ENCODE assay signal across 12 cellular contexts in the genomic region with DNA sequence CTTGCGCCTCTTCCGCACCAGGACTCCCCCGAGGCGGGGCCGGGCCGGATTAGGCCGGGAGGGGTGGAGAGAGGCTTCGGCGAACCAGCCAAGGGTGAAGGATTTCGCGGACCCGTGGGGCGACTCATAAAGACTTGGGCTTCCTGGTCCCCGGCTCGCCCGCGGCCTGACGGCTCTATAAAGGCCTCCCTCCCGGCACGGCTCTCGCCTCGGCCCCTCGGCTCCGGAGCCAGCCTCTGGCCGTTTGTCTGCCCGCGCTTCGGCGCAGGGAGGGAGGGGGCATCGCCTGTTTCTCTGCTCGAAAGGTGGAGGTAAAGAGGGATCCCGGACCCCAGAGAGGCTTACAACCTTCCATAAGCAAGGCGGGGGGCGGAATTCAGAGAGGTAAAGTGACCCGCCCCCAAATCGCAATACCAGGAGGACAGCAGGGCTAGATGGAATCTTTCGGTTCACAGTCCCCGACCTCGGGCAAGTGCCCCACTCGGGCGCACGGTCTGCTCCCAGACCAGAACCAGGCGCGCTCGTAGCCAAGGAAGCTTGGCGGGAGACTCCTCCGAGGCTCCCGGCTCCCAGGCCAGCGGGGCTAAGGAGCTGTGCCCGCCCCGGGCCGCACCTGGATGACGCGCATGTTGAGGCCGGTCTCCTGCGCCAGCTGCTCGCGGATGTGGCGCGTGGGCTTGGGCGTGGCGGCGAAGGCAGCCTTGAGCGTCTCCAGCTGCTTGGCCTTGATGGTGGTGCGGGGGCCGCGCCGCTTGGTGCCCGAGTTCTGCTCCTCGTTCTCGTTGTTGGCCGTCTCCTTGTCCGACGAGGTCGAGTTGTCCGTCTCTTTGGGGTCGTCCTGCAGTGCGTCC. TPM values are rescaled to one million over a fixed set of nuclear protein-coding genes. Genes with fewer than 3 reads are reported as not detected.
DNase-seq lines count a peak whose midpoint lies in the region; ATAC-seq, FAIRE-seq and TF ChIP-seq lines count a peak whose summit lies in the region.
"Had no signal": no experiment of that assay in that cellular context is flagged by ENCODE, and none has a peak within 500 bp of the region (broad histone marks: within the 10 kb centered on the region; RNA-seq: fewer than 3 reads in every experiment).

No MANE protein-coding gene starts in this region.

- FAIRE-seq in A549 (lab: Jason Lieb, UNC) = no peak

- TF ChIP-seq CTCF in A549 (IDR thresholded peaks at IDR 0.05) = no peak
- no peak for TF ChIP-seq CTCF in GM23338 (conservative IDR thresholded peaks at IDR 0.05; ENCODE audit: low read depth in 2 of 2)
- TF ChIP-seq CTCF in chondrocyte (IDR thresholded peaks at IDR 0.05) = no peak

- no peaks in the 10 kb centered on the region; the same call in 2 of the 3 replicates for H3K36me3 Mint-ChIP-seq in GM23338 (ENCODE audit: low read depth)
- H3K36me3 Mint-ChIP-seq in chondrocyte (ENCODE audit: low read depth) = no peaks in the 10 kb centered on the region

- peak overlapping the region; percentile 81 for H2AFZ ChIP-seq in GM23338

- H3K9me2 ChIP-seq in GM23338 (ENCODE audit: insufficient read depth) = no peaks in the 10 kb centered on the region

- WGBS in A549 (ENCODE audit: missing lambda C conversion rate) = 17% methylated on average over 25 of the region's 78 CpGs
- WGBS in mesodermal cell (ENCODE audit: insufficient coverage in 2 of 2), 2 experiments = 1 to 2% methylated on average over 68 to 71 of the region's 78 CpGs

- H3K27ac ChIP-seq in A549 (no peak overlapping the region), GM23338 (ENCODE audit: low read depth) (no peak overlapping the region), mesodermal cell (ENCODE audit: low read depth, low read length, severe bottlenecking) (no peak overlapping the region)

- H3K36me3 ChIP-seq in GM23338 (ENCODE audit: insufficient read depth) (no peaks in the 10 kb centered on the region), mesodermal cell (ENCODE audit: control insufficient read depth, insufficient read depth, low read length) (no peaks in the 10 kb centered on the region)

- peaks cover 26% of the 10 kb centered on the region for H3F3A ChIP-seq in GM23338 (replicated peaks; ENCODE audit: low read depth)

- peaks cover 98% of the 10 kb centered on the region for H3K27me3 Mint-ChIP-seq in GM23338 (ENCODE audit: insufficient read depth, low read depth, poor library complexity)
- H3K27me3 Mint-ChIP-seq in chondrocyte (ENCODE audit: low read depth) = peaks cover 65% of the 10 kb centered on the region

- H3K9me3 Mint-ChIP-seq in GM23338 = 0 out of 3 replicates have a peak, but pooled peaks cover 3% of the 10 kb centered on the region
- no peaks in the 10 kb centered on the region for H3K9me3 Mint-ChIP-seq in chondrocyte (ENCODE audit: low read depth)

- peaks cover 100% of the 10 kb centered on the region for H3K27me3 ChIP-seq in GM23338 (ENCODE audit: insufficient read depth)

- DNase-seq in A549 (ENCODE audit: low read depth in 1 of 2, low spot score in 1 of 2) = peak in 1 of 2 experiments; percentile 44
- peak; percentile 54 for DNase-seq in GM23338 (ENCODE audit: low spot score)
- DNase-seq in chondrocyte (ENCODE audit: low spot score) = no peak
- DNase-seq: activated CD4-positive, alpha-beta T cell treated with anti-CD3 and anti-CD28 coated beads for 4 hours; EL; NCI-H446 had no signal

- CTCF ChIA-PET in A549 (lab: Yijun Ruan, JAX) = interaction anchor here (1.3 to 2.2 kb wide), 3 partner anchors 11 to 445 kb away, joined by 3 to 6 read pairs (median 4); no protein-coding TSS in a partner anchor

- H3K27ac Mint-ChIP-seq in GM23338 (no peak overlapping the region), chondrocyte (ENCODE audit: unreplicated experiment) (no peak overlapping the region)

- H3K4me3 Mint-ChIP-seq in GM23338 (peak overlapping the region; percentile 70), chondrocyte (ENCODE audit: unreplicated experiment) (peak overlapping the region; percentile 33)

- POLR2A ChIA-PET in A549 (lab: Yijun Ruan, JAX) = no interaction called here

- H3K79me2 ChIP-seq in GM23338 (replicated peaks; ENCODE audit: insufficient read depth) = no peaks in the 10 kb centered on the region

- no peak for TF ChIP-seq POLR2A in A549 (IDR thresholded peaks at IDR 0.05; ENCODE audit: low read length)

- H3K9me3 ChIP-seq in A549 (no peaks in the 10 kb centered on the region), mesodermal cell (ENCODE audit: control insufficient read depth, low read length) (no peaks in the 10 kb centered on the region)

- H4K20me1 ChIP-seq in GM23338 (replicated peaks; ENCODE audit: insufficient read depth) = peaks cover 6% of the 10 kb centered on the region; the same call in 1 of the 2 replicates

- ATAC-seq in A549 (peak in 1 of 2 experiments; percentile 16; a peak in 3 of 6 replicates), GM23338 (peak; percentile 0; the same call in 2 of the 3 replicates), GM21825 (IDR thresholded peaks at IDR 0.05; ENCODE audit: unreplicated experiment) (no peak), HG02884 (IDR thresholded peaks at IDR 0.05; ENCODE audit: unreplicated experiment) (no peak), HG03095 (IDR thresholded peaks at IDR 0.05; ENCODE audit: unreplicated experiment) (no peak), GM18861 (IDR thresholded peaks at IDR 0.05; ENCODE audit: unreplicated experiment) (no peak)

- no peak for TF ChIP-seq EP300 in A549 (IDR thresholded peaks at IDR 0.05)

- H3K4me3 ChIP-seq in A549 = no peak overlapping the region
- H3K4me3 ChIP-seq in GM23338 = peak overlapping the region; percentile 58
- H3K4me3 ChIP-seq in mesodermal cell (ENCODE audit: extremely low read depth, insufficient read depth, low read length, poor library complexity, severe bottlenecking) = peak overlapping the region; percentile 21

- peak overlapping the region; percentile 29 for H3K4me2 ChIP-seq in A549
- H3K4me2 ChIP-seq in GM23338 = peak overlapping the region; percentile 85

- no peak for TF ChIP-seq RAD21 in A549 (conservative IDR thresholded peaks at IDR 0.05 in 1 of 2, IDR thresholded peaks at IDR 0.05 in 1 of 2)

- H3K4me1 Mint-ChIP-seq in GM23338 = peaks cover 50% of the 10 kb centered on the region
- peaks cover 31% of the 10 kb centered on the region for H3K4me1 Mint-ChIP-seq in chondrocyte (ENCODE audit: low read depth)

- H3K4me1 ChIP-seq in A549 (peaks cover 30% of the 10 kb centered on the region), GM23338 (ENCODE audit: insufficient read depth) (peaks cover 58% of the 10 kb centered on the region), mesodermal cell (ENCODE audit: control insufficient read depth, insufficient read depth, low read length, poor library complexity, severe bottlenecking) (peaks cover 17% of the 10 kb centered on the region)

TF ChIP-seq in A549, 52 proteins besides CTCF, POLR2A, EP300 and RAD21:
- no peak for TF ChIP-seq CHD4 (IDR thresholded peaks at IDR 0.05; ENCODE audit: borderline replicate concordance)
TF ChIP-seq in A549: peak in this region for 0.

TF ChIP-seq in GM23338, 12 proteins besides CTCF, POLR2A, EP300 and RAD21:
- TF ChIP-seq EZH2phosphoT487 (IDR thresholded peaks at IDR 0.05; ENCODE audit: unreplicated experiment) (peak; percentile 37), EZH2 (IDR thresholded peaks at IDR 0.05; ENCODE audit: low read depth, unreplicated experiment) (peak; percentile 88), JUNB (IDR thresholded peaks at IDR 0.05; ENCODE audit: unreplicated experiment) (no peak), CREB1 (CRISPR knock-in tag; IDR thresholded peaks at IDR 0.05; ENCODE audit: low read depth) (0 out of 2 replicates have a peak, but pooled peaks have one; percentile 40)

RNA-seq across cellular contexts. Expression of a gene that starts 3.9 kb away (rescaled TPM):
- polyA plus RNA-seq in A549 (2011; rRNA removed) = not detected in 2 replicates
- not detected in 2 replicates for polyA plus RNA-seq in A549 (2012; cell fraction: cytosol; rRNA removed)
- polyA plus RNA-seq in A549 (2012; cell fraction: nucleus; rRNA removed) = 0.01 TPM in 1 of 2 replicates, not detected in the other
- polyA plus RNA-seq in A549 (2017; fragmentation: RNase III; extraction: RNeasy Plus Mini Kit Qiagen cat#74134 plus additional on column Dnase treatment) = not detected in 3 replicates
- polyA minus RNA-seq in A549 (2011; rRNA and poly(A)+ RNA removed) = not detected in 2 replicates
- total RNA-seq in GM23338 (2014; rRNA removed; shearing (Covaris generic)) = not detected in 2 replicates
- 0.16 and 0.18 TPM in 2 replicates for polyA plus RNA-seq in GM23338 (2016; fragmentation: Nextera tagmentation; extraction: Ambion mirVana)
- not detected in 3 replicates for total RNA-seq in chondrocyte
- 0.07 TPM for polyA plus RNA-seq in mesodermal cell (2013, experiment 1 of 2)
- polyA plus RNA-seq in mesodermal cell (2013, experiment 2 of 2) = 0.10 TPM
- total RNA-seq: glomerular endothelial cell had no signal

RNA-seq across cellular contexts. Expression of a gene that starts 45.6 kb away (rescaled TPM):
- 21.0 and 22.0 TPM in 2 replicates for polyA plus RNA-seq in A549 (2011; rRNA removed)
- polyA plus RNA-seq in A549 (2012; cell fraction: cytosol; rRNA removed) = 45.0 and 55.4 TPM in 2 replicates
- 41.1 and 51.2 TPM in 2 replicates for polyA plus RNA-seq in A549 (2012; cell fraction: nucleus; rRNA removed)
- 26.3 to 28.0 TPM (median 26.7 TPM) in 3 replicates for polyA plus RNA-seq in A549 (2017; fragmentation: RNase III; extraction: RNeasy Plus Mini Kit Qiagen cat#74134 plus additional on column Dnase treatment)
- 10.7 and 18.6 TPM in 2 replicates for polyA minus RNA-seq in A549 (2011; rRNA and poly(A)+ RNA removed)
- total RNA-seq in GM23338 (2014; rRNA removed; shearing (Covaris generic)) = not detected in 2 replicates
- 0.45 TPM in 1 of 2 replicates, not detected in the other for polyA plus RNA-seq in GM23338 (2016; fragmentation: Nextera tagmentation; extraction: Ambion mirVana)
- 8.4 to 9.4 TPM (median 8.7 TPM) in 3 replicates for total RNA-seq in chondrocyte
- polyA plus RNA-seq in mesodermal cell (2013, experiment 1 of 2) = 4.1 TPM
- polyA plus RNA-seq in mesodermal cell (2013, experiment 2 of 2) = 4.2 TPM
